ENCODE assay signal across 32 cellular contexts in genomic region chr17:62100050-62100449, GRCh38.
"Had no signal": no experiment of that assay in that cellular context is flagged by ENCODE, and none has a peak within 500 bp of the region (broad histone marks: within the 10 kb centered on the region; RNA-seq: fewer than 3 reads in every experiment).

No MANE protein-coding gene starts in this region.

- DNase-seq: activated B cell treated with CpG ODN at 0.5 μM for 24 hours; activated CD4-positive, alpha-beta T cell treated with anti-CD3 and anti-CD28 coated beads for 48 hours; activated CD4-positive, alpha-beta T cell treated with anti-CD3 and anti-CD28 coated beads, Interleukin-2, amount 50 U/mL, for 1 hour; activated CD4-positive, alpha-beta T cell treated with anti-CD3 and anti-CD28 coated beads, Interleukin-2, amount 50 U/mL, for 48 hours; activated CD8-positive, alpha-beta memory T cell treated with anti-CD3 and anti-CD28 coated beads for 24 hours; activated CD8-positive, alpha-beta T cell treated with anti-CD3 and anti-CD28 coated beads for 36 hours; activated gamma-delta T cell; activated naive CD4-positive, alpha-beta T cell; activated naive CD4-positive, alpha-beta T cell treated with anti-CD3 and anti-CD28 coated beads, Interleukin-2, amount 10 ng/mL, durations not matched to agents 7 days and 5 days; activated naive CD8-positive, alpha-beta T cell treated with anti-CD3 and anti-CD28 coated beads, Interleukin-2, amount 10 ng/mL, durations not matched to agents 7 days and 5 days; activated T-cell treated with anti-CD3 and anti-CD28 coated beads, Interleukin-2, amount 50 U/mL, for 4 hours; central memory CD4-positive, alpha-beta T cell; cerebellar nuclear complex; colonic mucosa; dorsolateral prefrontal cortex; effector CD4-positive, alpha-beta T cell; effector memory CD8-positive, alpha-beta T cell; erythroblast; foreskin keratinocyte; T-helper 1 cell; T-helper 17 cell; T1000; WERI-Rb-1 had no signal

- ATAC-seq: activated CD4-positive, CD25-positive, alpha-beta regulatory T cell treated with anti-CD3 and anti-CD28 coated beads, Interleukin-2, amount 50 U/mL, for 24 hours; activated CD8-positive, alpha-beta T cell treated with anti-CD3 and anti-CD28 coated beads for 36 hours; activated naive CD4-positive, alpha-beta T cell treated with anti-CD3 and anti-CD28 coated beads, Interleukin-2, amount 50 U/mL, for 72 hours; activated T-cell treated with anti-CD3 and anti-CD28 coated beads, Interleukin-2, amount 50 U/mL, for 4 hours; effector memory CD8-positive, alpha-beta T cell; foreskin keratinocyte; gastroesophageal sphincter; T-helper 17 cell had no signal

- H3K36me3 ChIP-seq: ascending aorta, breast epithelium, cardiac muscle cell, colonic mucosa, esophagus muscularis mucosa, gastroesophageal sphincter, WERI-Rb-1 had no signal

- H3K9me3 Mint-ChIP-seq: activated B cell treated with CpG ODN at 0.5 μM for 24 hours; activated CD8-positive, alpha-beta T cell treated with anti-CD3 and anti-CD28 coated beads for 36 hours; activated naive CD4-positive, alpha-beta T cell treated with anti-CD3 and anti-CD28 coated beads, Interleukin-2, amount 10 ng/mL, durations not matched to agents 7 days and 5 days; activated naive CD4-positive, alpha-beta T cell treated with anti-CD3 and anti-CD28 coated beads, Interleukin-2, amount 50 U/mL, for 72 hours; activated naive CD8-positive, alpha-beta T cell treated with anti-CD3 and anti-CD28 coated beads, Interleukin-2, amount 10 ng/mL, durations not matched to agents 7 days and 5 days; activated T-cell treated with anti-CD3 and anti-CD28 coated beads, Interleukin-2, amount 50 U/mL, for 4 hours; brain; effector memory CD8-positive, alpha-beta T cell; T-helper 2 cell treated with Interferon-gamma antibody and Interleukin-4, amounts not matched to agents 5 μg/mL and 100 μg/mL, for 36 hours had no signal

- H3K36me3 Mint-ChIP-seq: activated naive CD4-positive, alpha-beta T cell treated with anti-CD3 and anti-CD28 coated beads, Interleukin-2, amount 10 ng/mL, durations not matched to agents 7 days and 5 days; activated naive CD4-positive, alpha-beta T cell treated with anti-CD3 and anti-CD28 coated beads, Interleukin-2, amount 50 U/mL, for 72 hours; activated naive CD8-positive, alpha-beta T cell treated with anti-CD3 and anti-CD28 coated beads, Interleukin-2, amount 10 ng/mL, durations not matched to agents 7 days and 5 days; brain had no signal

- H3K4me3 ChIP-seq: ascending aorta, breast epithelium, cardiac muscle cell, colonic mucosa, dorsolateral prefrontal cortex, esophagus muscularis mucosa, gastroesophageal sphincter had no signal

- H3K27ac ChIP-seq: ascending aorta, breast epithelium, cardiac muscle cell, colonic mucosa, dorsolateral prefrontal cortex, esophagus muscularis mucosa, foreskin keratinocyte, gastroesophageal sphincter, WERI-Rb-1 had no signal

- H3K27me3 ChIP-seq: ascending aorta, breast epithelium, cardiac muscle cell, colonic mucosa, dorsolateral prefrontal cortex, esophagus muscularis mucosa, foreskin keratinocyte, gastroesophageal sphincter had no signal

- H3K9me3 ChIP-seq: ascending aorta, breast epithelium, colonic mucosa, esophagus muscularis mucosa, gastroesophageal sphincter had no signal

- H3K4me1 Mint-ChIP-seq: brain had no signal

- H3K4me1 ChIP-seq: breast epithelium, colonic mucosa, esophagus muscularis mucosa, foreskin keratinocyte, gastroesophageal sphincter had no signal

- H3K27me3 Mint-ChIP-seq: activated B cell treated with CpG ODN at 0.5 μM for 24 hours; activated CD8-positive, alpha-beta T cell treated with anti-CD3 and anti-CD28 coated beads for 36 hours; effector memory CD8-positive, alpha-beta T cell; T-helper 17 cell had no signal

- H3K4me3 Mint-ChIP-seq: activated B cell treated with CpG ODN at 0.5 μM for 24 hours; activated CD8-positive, alpha-beta T cell treated with anti-CD3 and anti-CD28 coated beads for 36 hours; activated naive CD4-positive, alpha-beta T cell treated with anti-CD3 and anti-CD28 coated beads, Interleukin-2, amount 10 ng/mL, durations not matched to agents 7 days and 5 days; activated naive CD8-positive, alpha-beta T cell treated with anti-CD3 and anti-CD28 coated beads, Interleukin-2, amount 10 ng/mL, durations not matched to agents 7 days and 5 days; activated T-cell treated with anti-CD3 and anti-CD28 coated beads, Interleukin-2, amount 50 U/mL, for 4 hours; brain; effector memory CD8-positive, alpha-beta T cell; T-helper 17 cell; T-helper 2 cell treated with Interferon-gamma antibody and Interleukin-4, amounts not matched to agents 5 μg/mL and 100 μg/mL, for 36 hours had no signal

- H3K27ac Mint-ChIP-seq: activated B cell treated with CpG ODN at 0.5 μM for 24 hours; activated CD8-positive, alpha-beta T cell treated with anti-CD3 and anti-CD28 coated beads for 36 hours; activated naive CD4-positive, alpha-beta T cell treated with anti-CD3 and anti-CD28 coated beads, Interleukin-2, amount 10 ng/mL, durations not matched to agents 7 days and 5 days; activated naive CD8-positive, alpha-beta T cell treated with anti-CD3 and anti-CD28 coated beads, Interleukin-2, amount 10 ng/mL, durations not matched to agents 7 days and 5 days; effector memory CD8-positive, alpha-beta T cell; T-helper 17 cell; T-helper 2 cell treated with Interferon-gamma antibody and Interleukin-4, amounts not matched to agents 5 μg/mL and 100 μg/mL, for 36 hours had no signal
